ENCODE assay signal across 9 cellular contexts in genomic region chr7:120806669-120807068, GRCh38. TPM values are rescaled to one million over a fixed set of nuclear protein-coding genes. Genes with fewer than 3 reads are reported as not detected.
DNase-seq lines count a peak whose midpoint lies in the region; ATAC-seq lines count a peak whose summit lies in the region.
"Had no signal": no experiment of that assay in that cellular context is flagged by ENCODE, and none has a peak within 500 bp of the region (broad histone marks: within the 10 kb centered on the region; RNA-seq: fewer than 3 reads in every experiment).

No MANE protein-coding gene starts in this region.

- peak; percentile 62 for ATAC-seq in GM18873 (IDR thresholded peaks at IDR 0.05; ENCODE audit: low FRiP score, unreplicated experiment)
- peak; percentile 43 for ATAC-seq in HG02970 (IDR thresholded peaks at IDR 0.05; ENCODE audit: low FRiP score, unreplicated experiment)
- ATAC-seq in HG02840 (IDR thresholded peaks at IDR 0.05; ENCODE audit: low FRiP score, unreplicated experiment), result no peak

- DNase-seq in RKO (ENCODE audit: low spot score) (peak; percentile 65), renal cortical epithelial cell (ENCODE audit: low read depth) (peak; percentile 95), middle frontal gyrus (ENCODE audit: extremely low spot score, low spot score) (no peak), COLO829 (ENCODE audit: low spot score) (no peak), cerebellar nuclear complex (lab: John Stamatoyannopoulos, UW) (no peak)
- DNase-seq: kidney had no signal

RNA-seq across cellular contexts. Expression of gene TSPAN12, which starts 51.3 kb away (rescaled TPM):
- total RNA-seq in renal cortical epithelial cell, result 29.7 and 60.5 TPM in 2 replicates

Comparison
In these comparisons a context has a peak if more than half of its experiments do, and no peak if none do; other contexts are left out.
1. DNase-seq: peak in RKO (single experiment) and renal cortical epithelial cell (single experiment); none in middle frontal gyrus (single experiment), COLO829 (single experiment) and cerebellar nuclear complex (0 of 2).